Comparison of ENCODE assay signal across 8 cellular contexts in the genomic region with DNA sequence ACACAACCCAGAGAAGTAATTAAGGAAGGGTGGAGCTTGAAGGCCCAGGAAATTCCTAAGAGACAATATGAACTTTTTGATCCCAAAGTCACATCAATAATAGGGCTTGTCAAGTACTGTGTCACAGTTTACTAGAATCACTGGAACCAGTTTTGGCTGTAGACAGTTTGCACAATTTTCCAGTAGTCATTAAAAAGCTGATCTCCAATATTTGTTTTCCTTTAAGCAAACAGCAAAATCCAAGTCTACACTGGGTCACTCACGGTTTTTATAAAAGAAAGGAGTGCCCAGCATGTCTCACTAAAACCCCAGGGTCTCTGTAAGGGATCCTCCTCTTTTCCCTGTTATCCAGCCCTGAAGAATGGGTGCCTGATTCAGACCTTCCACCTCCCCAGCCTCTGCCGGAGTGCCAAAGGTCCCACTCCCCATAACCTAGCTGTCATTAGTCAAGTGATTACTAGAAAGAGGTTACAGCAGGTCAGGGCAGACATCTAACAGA. TPM values are rescaled to one million over a fixed set of nuclear protein-coding genes. Genes with fewer than 3 reads are reported as not detected.
A peak's percentile ranks its signal among the peaks of the same experiment; 100 is the strongest.
DNase-seq lines count a peak whose midpoint lies in the region; ATAC-seq and TF ChIP-seq lines count a peak whose summit lies in the region.

No MANE protein-coding gene starts in this region.

- H3K9ac ChIP-seq in duodenal mucosa (ENCODE audit: low read depth in 1 of 2, low read length in 2 of 2): peak overlapping the region; percentile 78 to 91

- CTCF ChIA-PET in GM10248 (lab: Yijun Ruan, JAX): interaction anchor here (0.9 to 1.0 kb wide), 2 partner anchors 23 to 59 kb away, joined by 3 read pairs; no protein-coding TSS in a partner anchor

- DNase-seq in AG20443 (ENCODE audit: low spot score) (peak; percentile 9), RPMI8226 (no peak), NCI-H187 treated with DMSO at 0.1 percent for 48 hours (lab: John Stamatoyannopoulos, UW) (no peak), GM10248 (ENCODE audit: extremely low spot score) (no peak)
- DNase-seq in natural killer cell treated with Interleukin-12 subunit alpha and Interleukin-12 subunit beta and Interleukin-15 and Interleukin-18, amount 100 ng/mL, for 72 hours (ENCODE audit: low spot score): no peak
- no peak for DNase-seq in stimulated activated CD4-positive, alpha-beta T cell treated with anti-CD3 and anti-CD28 coated beads, Interleukin-1b, Interleukin-23, amount 100 ng/mL, for 48 hours

- no peaks in the 10 kb centered on the region for H3K27me3 ChIP-seq in duodenal mucosa (ENCODE audit: control insufficient read depth in 1 of 2, insufficient read depth in 2 of 2, low read length in 2 of 2)

- TF ChIP-seq CTCF in GM10248 (IDR thresholded peaks at IDR 0.05; ENCODE audit: control extremely low read depth, extremely low read depth, low read depth, missing control alignments): no peak

- H3K36me3 ChIP-seq in KOPT-K1 (ENCODE audit: insufficient read depth, low read length) (peaks cover 13% of the 10 kb centered on the region), duodenal mucosa (ENCODE audit: control insufficient read depth in 1 of 2, insufficient read depth in 2 of 2, low read length in 2 of 2) (peaks cover 0 to 5% of the 10 kb centered on the region in 2 donors)

- peak overlapping the region; percentile 91 to 97 for H3K4me3 ChIP-seq in duodenal mucosa (ENCODE audit: low read depth in 1 of 2, low read length in 2 of 2)

- H3K4me1 ChIP-seq in duodenal mucosa (ENCODE audit: control insufficient read depth in 1 of 2, insufficient read depth in 2 of 2, low read length in 2 of 2): peaks cover 0 to 5% of the 10 kb centered on the region in 2 donors

- H3K4me1 Mint-ChIP-seq in natural killer cell treated with Interleukin-12 subunit alpha and Interleukin-12 subunit beta and Interleukin-15 and Interleukin-18, amount 100 ng/mL, for 72 hours (ENCODE audit: low read depth in 2 of 2): peaks cover 8 to 9% of the 10 kb centered on the region in 2 donors

- ATAC-seq in natural killer cell treated with Interleukin-12 subunit alpha and Interleukin-12 subunit beta and Interleukin-15 and Interleukin-18, amount 100 ng/mL, for 72 hours: no peak

- POLR2A ChIA-PET in GM10248 (lab: Yijun Ruan, JAX): no interaction called here

- H3K9me3 ChIP-seq in KOPT-K1 (ENCODE audit: insufficient read depth, low read length, poor library complexity, severe bottlenecking) (no peaks in the 10 kb centered on the region), duodenal mucosa (ENCODE audit: control insufficient read depth in 1 of 2, low read length in 2 of 2) (no peaks in the 10 kb centered on the region)

- peak overlapping the region; percentile 85 to 93 for H3K27ac Mint-ChIP-seq in natural killer cell treated with Interleukin-12 subunit alpha and Interleukin-12 subunit beta and Interleukin-15 and Interleukin-18, amount 100 ng/mL, for 72 hours

- peak overlapping the region; percentile 60 for H3K27ac ChIP-seq in KOPT-K1 (ENCODE audit: low read depth, low read length, poor library complexity, severe bottlenecking)
- H3K27ac ChIP-seq in duodenal mucosa (ENCODE audit: low read depth, low read length): peak overlapping the region; percentile 92

- no peaks in the 10 kb centered on the region for H3K27me3 Mint-ChIP-seq in natural killer cell treated with Interleukin-12 subunit alpha and Interleukin-12 subunit beta and Interleukin-15 and Interleukin-18, amount 100 ng/mL, for 72 hours

- H3K9me3 Mint-ChIP-seq in natural killer cell treated with Interleukin-12 subunit alpha and Interleukin-12 subunit beta and Interleukin-15 and Interleukin-18, amount 100 ng/mL, for 72 hours: no peaks in the 10 kb centered on the region

- H3K36me3 Mint-ChIP-seq in natural killer cell treated with Interleukin-12 subunit alpha and Interleukin-12 subunit beta and Interleukin-15 and Interleukin-18, amount 100 ng/mL, for 72 hours: no peaks in the 10 kb centered on the region

- H3K4me3 Mint-ChIP-seq in natural killer cell treated with Interleukin-12 subunit alpha and Interleukin-12 subunit beta and Interleukin-15 and Interleukin-18, amount 100 ng/mL, for 72 hours: peak overlapping the region; percentile 93

RNA-seq across cellular contexts. Expression of a gene that starts 0.6 kb away (rescaled TPM):
- total RNA-seq in natural killer cell treated with Interleukin-12 subunit alpha and Interleukin-12 subunit beta and Interleukin-15 and Interleukin-18, amount 100 ng/mL, for 72 hours: 10 to 100 TPM; 28.9 to 41.3 TPM

RNA-seq across cellular contexts. Expression of a gene that starts 33.5 kb away (rescaled TPM):
- under 1 TPM; 0.31 to 0.45 TPM for total RNA-seq in natural killer cell treated with Interleukin-12 subunit alpha and Interleukin-12 subunit beta and Interleukin-15 and Interleukin-18, amount 100 ng/mL, for 72 hours

RNA-seq across cellular contexts. Expression of a gene that starts 54.9 kb away (rescaled TPM):
- total RNA-seq in natural killer cell treated with Interleukin-12 subunit alpha and Interleukin-12 subunit beta and Interleukin-15 and Interleukin-18, amount 100 ng/mL, for 72 hours: 10 to 100 TPM; 25.8 to 69.0 TPM
